8 cellular contexts compared by ENCODE assay signal in the genomic region with DNA sequence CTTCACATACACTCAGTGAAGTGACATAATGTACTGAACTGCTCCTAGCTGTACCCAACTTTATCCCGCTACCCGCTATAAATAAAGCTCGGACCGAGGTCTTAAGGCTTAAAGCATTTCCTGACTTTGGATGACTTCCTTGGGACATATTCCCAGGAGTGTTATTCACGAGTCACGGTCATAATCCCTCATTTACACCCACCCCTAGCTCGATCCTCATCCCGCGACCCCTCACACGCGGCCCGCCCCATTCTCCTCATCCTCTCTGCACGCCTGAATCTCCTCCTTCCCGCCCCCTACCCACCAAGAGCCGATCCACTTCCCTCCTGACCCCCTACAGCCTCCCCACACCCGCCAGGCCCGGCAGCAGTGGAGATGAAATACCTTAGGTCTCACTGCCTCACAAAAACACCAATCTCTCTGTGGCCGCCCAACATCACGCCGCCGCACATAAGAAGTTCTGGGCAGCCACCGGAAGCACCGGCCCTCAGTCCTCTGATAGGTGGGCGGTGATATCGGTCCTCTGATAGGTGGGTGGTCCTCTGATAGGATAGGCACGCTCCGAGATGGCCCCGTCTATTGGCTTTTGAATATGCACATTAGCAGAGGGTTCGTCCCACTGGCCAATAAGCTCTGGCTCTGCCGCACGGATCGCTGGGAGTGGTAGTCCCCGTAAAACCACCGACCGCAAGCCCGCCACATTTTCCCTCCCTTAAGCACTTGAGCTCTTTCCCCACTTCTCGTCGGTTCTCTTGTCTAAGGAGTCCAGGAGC. TPM values are rescaled to one million over a fixed set of nuclear protein-coding genes. Genes with fewer than 3 reads are reported as not detected.
DNase-seq lines count a peak whose midpoint lies in the region; ATAC-seq, FAIRE-seq and TF ChIP-seq lines count a peak whose summit lies in the region.

A gene with protein sequence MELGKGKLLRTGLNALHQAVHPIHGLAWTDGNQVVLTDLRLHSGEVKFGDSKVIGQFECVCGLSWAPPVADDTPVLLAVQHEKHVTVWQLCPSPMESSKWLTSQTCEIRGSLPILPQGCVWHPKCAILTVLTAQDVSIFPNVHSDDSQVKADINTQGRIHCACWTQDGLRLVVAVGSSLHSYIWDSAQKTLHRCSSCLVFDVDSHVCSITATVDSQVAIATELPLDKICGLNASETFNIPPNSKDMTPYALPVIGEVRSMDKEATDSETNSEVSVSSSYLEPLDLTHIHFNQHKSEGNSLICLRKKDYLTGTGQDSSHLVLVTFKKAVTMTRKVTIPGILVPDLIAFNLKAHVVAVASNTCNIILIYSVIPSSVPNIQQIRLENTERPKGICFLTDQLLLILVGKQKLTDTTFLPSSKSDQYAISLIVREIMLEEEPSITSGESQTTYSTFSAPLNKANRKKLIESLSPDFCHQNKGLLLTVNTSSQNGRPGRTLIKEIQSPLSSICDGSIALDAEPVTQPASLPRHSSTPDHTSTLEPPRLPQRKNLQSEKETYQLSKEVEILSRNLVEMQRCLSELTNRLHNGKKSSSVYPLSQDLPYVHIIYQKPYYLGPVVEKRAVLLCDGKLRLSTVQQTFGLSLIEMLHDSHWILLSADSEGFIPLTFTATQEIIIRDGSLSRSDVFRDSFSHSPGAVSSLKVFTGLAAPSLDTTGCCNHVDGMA (minus strand): TSS at position 462 of the 773 bp plus-strand sequence. CDS start 7,897 bp downstream, outside the sequence.

- no peaks in the 10 kb centered on the region for H3F3A ChIP-seq in smooth muscle cell (ENCODE audit: low read depth)

- in situ Hi-C loops in ACHN (cut with HindIII; ENCODE audit: low pct_ligation_motif_present, low pct_unique_long_range_greater_than_20kb, low sequenced_read_pairs) = no loop called here

- peak within 1 kb of the TSS; percentile 87 for H3K4me2 ChIP-seq in smooth muscle cell

- peak within 1 kb of the TSS; percentile 78 for H3K9ac ChIP-seq in smooth muscle cell (ENCODE audit: low read depth)

- H3K4me3 ChIP-seq in WERI-Rb-1 (ENCODE audit: low read depth, low read length) (peak within 1 kb of the TSS; percentile 94), bronchial epithelial cell (ENCODE audit: low read depth, low read length) (peak within 1 kb of the TSS; percentile 95), smooth muscle cell (peak within 1 kb of the TSS; percentile 87)

- H4K20me1 ChIP-seq in smooth muscle cell (ENCODE audit: low read depth) = no peaks in the 10 kb centered on the region

- peak within 1 kb of the TSS; percentile 63 for H2AFZ ChIP-seq in smooth muscle cell (ENCODE audit: low read depth)

- H3K27ac ChIP-seq in WERI-Rb-1 (peak within 1 kb of the TSS; percentile 76), smooth muscle cell (ENCODE audit: low read depth) (peak within 1 kb of the TSS; percentile 59)

- H3K36me3 ChIP-seq in WERI-Rb-1 (peaks cover 8% of the 10 kb centered on the region), bronchial epithelial cell (ENCODE audit: control insufficient read depth, insufficient read depth, low read length) (no peaks in the 10 kb centered on the region), smooth muscle cell (ENCODE audit: low read depth) (no peaks in the 10 kb centered on the region)

- FAIRE-seq in bronchial epithelial cell (lab: Jason Lieb, UNC) = no peak

- TF ChIP-seq CTCF in WERI-Rb-1 (IDR thresholded peaks at IDR 0.05; ENCODE audit: low read depth, low read length) (no peak), bronchial epithelial cell (IDR thresholded peaks at IDR 0.05; ENCODE audit: insufficient read depth, low read length, severe bottlenecking) (no peak), smooth muscle cell (IDR thresholded peaks at IDR 0.05; ENCODE audit: borderline replicate concordance, insufficient read depth, poor library complexity, severe bottlenecking) (no peak)

- no peaks in the 10 kb centered on the region for H3K27me3 ChIP-seq in WERI-Rb-1 (ENCODE audit: insufficient read depth, low read depth, severe bottlenecking)
- H3K27me3 ChIP-seq in bronchial epithelial cell (ENCODE audit: control insufficient read depth, insufficient read depth, low read length) = no peaks in the 10 kb centered on the region
- no peaks in the 10 kb centered on the region for H3K27me3 ChIP-seq in smooth muscle cell (ENCODE audit: low read depth)

- H3K9me3 ChIP-seq in WERI-Rb-1 (ENCODE audit: severe bottlenecking) (peaks cover 4% of the 10 kb centered on the region), smooth muscle cell (replicated peaks; ENCODE audit: low read depth) (no peaks in the 10 kb centered on the region)

- ATAC-seq in GM18873 (IDR thresholded peaks at IDR 0.05; ENCODE audit: low FRiP score, unreplicated experiment) (peak; percentile 99), HG03139 (IDR thresholded peaks at IDR 0.05; ENCODE audit: unreplicated experiment) (peak; percentile 99)

- peaks cover 32% of the 10 kb centered on the region for H3K79me2 ChIP-seq in smooth muscle cell (ENCODE audit: low read depth)

- DNase-seq in ACHN = peak; percentile 99
- DNase-seq in NCI-H2227 (lab: John Stamatoyannopoulos, UW; ENCODE audit: unreplicated experiment) = peak; percentile 97
- peak; percentile 99 for DNase-seq in WERI-Rb-1
- DNase-seq in bronchial epithelial cell (ENCODE audit: low read depth) = peak; percentile 98
- DNase-seq in iPS-NIHi7 (ENCODE audit: extremely low spot score) = peak; percentile 93
- DNase-seq in smooth muscle cell (lab: John Stamatoyannopoulos, UW; ENCODE audit: unreplicated experiment) = peak; percentile 63

- under 1% methylated on average over 28 of the region's 38 CpGs for WGBS in smooth muscle cell (ENCODE audit: low lambda C conversion rate)

- peaks cover 13% of the 10 kb centered on the region for H3K4me1 ChIP-seq in smooth muscle cell (ENCODE audit: low read depth)

RNA-seq across cellular contexts. Expression of the gene that starts here (rescaled TPM):
- total RNA-seq in bronchial epithelial cell = 4.1 and 7.1 TPM in 2 replicates
- 7.7 and 9.1 TPM in 2 replicates for total RNA-seq in smooth muscle cell
- polyA plus RNA-seq in smooth muscle cell = 2.5 and 3.1 TPM in 2 replicates

Comparison
In these comparisons a context has a peak if more than half of its experiments do, and no peak if none do; other contexts are left out.
1. Peak in every context shown above with its lines: DNase-seq, ATAC-seq, H3K4me3 ChIP-seq and H3K27ac ChIP-seq.